In the genomic region with DNA sequence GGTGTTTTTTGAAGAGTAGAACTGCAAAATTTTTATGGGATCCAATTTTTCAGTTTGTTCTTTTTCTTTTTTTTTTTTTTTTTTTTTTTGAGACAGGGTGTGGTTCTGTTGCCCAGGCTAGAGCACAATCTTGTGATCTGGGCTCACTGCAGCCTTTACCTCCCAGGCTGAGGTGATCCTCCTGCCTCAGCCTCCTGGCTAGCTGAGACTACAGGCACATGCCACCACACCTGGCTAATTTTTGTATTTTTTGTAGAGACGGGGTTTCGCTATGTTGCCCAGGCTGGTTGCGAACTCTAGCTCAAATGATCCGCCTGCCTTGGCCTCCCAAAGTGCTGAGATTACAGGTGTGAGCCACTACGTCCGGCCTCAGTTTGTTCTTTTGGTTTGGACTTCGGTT, we compare ENCODE assay signal across 7 cellular contexts. TPM values are rescaled to one million over a fixed set of nuclear protein-coding genes. Genes with fewer than 3 reads are reported as not detected.
DNase-seq lines count a peak whose midpoint lies in the region; ATAC-seq and TF ChIP-seq lines count a peak whose summit lies in the region.
"Not testable (repeated sequence)": the region's sequence is repeated elsewhere in the genome, so short reads cannot be mapped to it uniquely, and the experiment has no call there.

No MANE protein-coding gene starts in this region.

- H3K4me1 ChIP-seq in CD8-positive, alpha-beta T cell (ENCODE audit: insufficient read depth, low read length), result peaks cover 60% of the 10 kb centered on the region
- H3K4me1 ChIP-seq in right cardiac atrium (ENCODE audit: control insufficient read depth, insufficient read depth, low read length) (peaks cover 13% of the 10 kb centered on the region), subcutaneous abdominal adipose tissue (ENCODE audit: control insufficient read depth in 5 of 5, insufficient read depth in 5 of 5, low read length in 5 of 5) (peaks cover 5 to 64% (median 41%) of the 10 kb centered on the region in 5 donors)

- H3K27ac ChIP-seq in CD8-positive, alpha-beta T cell (ENCODE audit: low read depth, low read length); right cardiac atrium (ENCODE audit: low read length): not testable (repeated sequence)
- H3K27ac ChIP-seq in subcutaneous abdominal adipose tissue (ENCODE audit: low read depth, low read length), result peak overlapping the region; percentile 11

- H3K27me3 ChIP-seq in CD8-positive, alpha-beta T cell (ENCODE audit: insufficient read depth, low read length); right cardiac atrium (ENCODE audit: control insufficient read depth, insufficient read depth); subcutaneous abdominal adipose tissue (ENCODE audit: control insufficient read depth in 5 of 5, insufficient read depth in 4 of 5, low read length in 5 of 5): not testable (repeated sequence)

- not testable (repeated sequence) for H3K4me3 ChIP-seq in CD8-positive, alpha-beta T cell (ENCODE audit: low read depth, low read length); right cardiac atrium (ENCODE audit: low read length); subcutaneous abdominal adipose tissue (ENCODE audit: low read depth in 1 of 5, low read length in 5 of 5)

- WGBS in right cardiac atrium, result 93% methylated on average over 7 of the region's 7 CpGs

- not testable (repeated sequence) for H3K9ac ChIP-seq in subcutaneous abdominal adipose tissue (ENCODE audit: low read length in 5 of 5)

- not testable (repeated sequence) for H3K27me3 Mint-ChIP-seq in CD8-positive, alpha-beta T cell (ENCODE audit: low read depth); T-cell; activated T-cell treated with anti-CD3 and anti-CD28 coated beads, Interleukin-2, amount 50 U/mL, for 24 hours; chondrocyte (ENCODE audit: low read depth); naive thymus-derived CD8-positive, alpha-beta T cell

- peak in 1 of 7 experiments; percentile 16 for DNase-seq in CD8-positive, alpha-beta T cell
- DNase-seq in T-cell; activated T-cell treated with anti-CD3 and anti-CD28 coated beads, Interleukin-2, amount 50 U/mL, for 24 hours; chondrocyte (ENCODE audit: low spot score); naive thymus-derived CD8-positive, alpha-beta T cell: not testable (repeated sequence)
- DNase-seq in right cardiac atrium, result peak in 2 of 3 donors; percentile 7 to 10

- not testable (repeated sequence) for ATAC-seq in CD8-positive, alpha-beta T cell; T-cell (replicated peaks in 1 of 4); right cardiac atrium; naive thymus-derived CD8-positive, alpha-beta T cell

- peaks cover 62% of the 10 kb centered on the region for H3K4me1 Mint-ChIP-seq in CD8-positive, alpha-beta T cell (ENCODE audit: low read depth)
- H3K4me1 Mint-ChIP-seq in T-cell (peaks cover 64 to 76% (median 67%) of the 10 kb centered on the region in 3 donors), chondrocyte (ENCODE audit: low read depth) (peaks cover 47% of the 10 kb centered on the region)
- H3K4me1 Mint-ChIP-seq in activated T-cell treated with anti-CD3 and anti-CD28 coated beads, Interleukin-2, amount 50 U/mL, for 24 hours (ENCODE audit: low read depth), result peaks cover 69% of the 10 kb centered on the region
- peaks cover 26 to 67% (median 61%) of the 10 kb centered on the region in 4 donors for H3K4me1 Mint-ChIP-seq in naive thymus-derived CD8-positive, alpha-beta T cell

- peak overlapping the region; percentile 95 for H3K27ac Mint-ChIP-seq in CD8-positive, alpha-beta T cell
- H3K27ac Mint-ChIP-seq in T-cell (peak overlapping the region; percentile 81 to 83), chondrocyte (ENCODE audit: unreplicated experiment) (peak overlapping the region; percentile 9)
- peak overlapping the region; percentile 65 for H3K27ac Mint-ChIP-seq in activated T-cell treated with anti-CD3 and anti-CD28 coated beads, Interleukin-2, amount 50 U/mL, for 24 hours
- H3K27ac Mint-ChIP-seq in naive thymus-derived CD8-positive, alpha-beta T cell, result peak overlapping the region in 7 of 10 donors; percentile 62 to 93 (median 77)

- POLR2A ChIA-PET in CD8-positive, alpha-beta T cell (lab: Charles Lee), result interaction anchor here (3.6 kb wide), 1 partner anchor 40 kb away, joined by 15 read pairs; no protein-coding TSS in a partner anchor
- POLR2A ChIA-PET in T-cell (lab: Charles Lee), result interaction anchor here (0.7 to 1.3 kb wide), 2 partner anchors 21 to 31 kb away, joined by 3 to 11 read pairs; no protein-coding TSS in a partner anchor
- POLR2A ChIA-PET in naive thymus-derived CD8-positive, alpha-beta T cell (lab: Charles Lee), result interaction anchor here (0.9 kb wide), 1 partner anchor 30 kb away, joined by 4 read pairs; no protein-coding TSS in a partner anchor

- intact Hi-C loops in CD8-positive, alpha-beta T cell (cut with DNase I, micrococcal nuclease); right cardiac atrium (cut with DNase I): not testable (repeated sequence)

- CTCF ChIA-PET in CD8-positive, alpha-beta T cell (lab: Charles Lee), result interaction anchor here (1.3 to 1.5 kb wide), 2 partner anchors 65 to 121 kb away, joined by 5 to 9 read pairs; partner anchors contain the start of gene FAAP20
- CTCF ChIA-PET in T-cell (lab: Charles Lee), result not testable (repeated sequence)

- H3K36me3 Mint-ChIP-seq in CD8-positive, alpha-beta T cell, result peaks cover 20% of the 10 kb centered on the region
- H3K36me3 Mint-ChIP-seq in T-cell, result peaks cover 15% of the 10 kb centered on the region
- H3K36me3 Mint-ChIP-seq in activated T-cell treated with anti-CD3 and anti-CD28 coated beads, Interleukin-2, amount 50 U/mL, for 24 hours (ENCODE audit: low read depth); chondrocyte (ENCODE audit: low read depth); naive thymus-derived CD8-positive, alpha-beta T cell: not testable (repeated sequence)

- not testable (repeated sequence) for H3K9me3 ChIP-seq in CD8-positive, alpha-beta T cell (ENCODE audit: low read length); right cardiac atrium (ENCODE audit: control insufficient read depth, low read length)
- H3K9me3 ChIP-seq in subcutaneous abdominal adipose tissue (ENCODE audit: control insufficient read depth in 5 of 5, low read length in 5 of 5), result peaks cover 0 to 12% (median 0%) of the 10 kb centered on the region in 5 donors

- not testable (repeated sequence) for H3K9me3 Mint-ChIP-seq in CD8-positive, alpha-beta T cell; T-cell; activated T-cell treated with anti-CD3 and anti-CD28 coated beads, Interleukin-2, amount 50 U/mL, for 24 hours; chondrocyte (ENCODE audit: low read depth); naive thymus-derived CD8-positive, alpha-beta T cell

- TF ChIP-seq CTCF in CD8-positive, alpha-beta T cell (IDR thresholded peaks at IDR 0.05); chondrocyte (IDR thresholded peaks at IDR 0.05): not testable (repeated sequence)

- not testable (repeated sequence) for H3K36me3 ChIP-seq in CD8-positive, alpha-beta T cell (ENCODE audit: insufficient read depth, low read length); subcutaneous abdominal adipose tissue (ENCODE audit: control insufficient read depth in 5 of 5, insufficient read depth in 5 of 5, low read length in 5 of 5)

- not testable (repeated sequence) for H3K4me3 Mint-ChIP-seq in CD8-positive, alpha-beta T cell; activated T-cell treated with anti-CD3 and anti-CD28 coated beads, Interleukin-2, amount 50 U/mL, for 24 hours; chondrocyte (ENCODE audit: unreplicated experiment)
- peak overlapping the region in 1 of 3 donors; percentile 63 for H3K4me3 Mint-ChIP-seq in T-cell
- H3K4me3 Mint-ChIP-seq in naive thymus-derived CD8-positive, alpha-beta T cell, result peak overlapping the region in 6 of 10 donors; percentile 3 to 62 (median 28)

RNA-seq across cellular contexts. Expression of gene SKI, which starts 32.4 kb away (rescaled TPM):
- 100 to 1,000 TPM; 361 to 383 TPM for total RNA-seq in CD8-positive, alpha-beta T cell
- total RNA-seq in T-cell, result 100 to 1,000 TPM; 137 to 299 (median 157) TPM
- 112 to 135 TPM (median 116 TPM) in 3 replicates for total RNA-seq in chondrocyte
- 10 to 100 TPM; 56.7 to 83.1 (median 68.9) TPM for total RNA-seq in right cardiac atrium
- polyA plus RNA-seq in right cardiac atrium, result 35.6 TPM
- total RNA-seq in naive thymus-derived CD8-positive, alpha-beta T cell, result 100 to 1,000 TPM in 1 of 2 experiments, 10 to 100 TPM in 1; 98.3 to 105 TPM
- under 1 TPM; 0.30 to 0.80 (median 0.53) TPM for polyA plus RNA-seq in naive thymus-derived CD8-positive, alpha-beta T cell

Comparison
In these comparisons a context has a peak if more than half of its experiments do, and no peak if none do; other contexts are left out.
1. H3K27ac Mint-ChIP-seq: peak in every context shown above with its lines; median percentile 95 in CD8-positive, alpha-beta T cell; 82 in T-cell; 77 in naive thymus-derived CD8-positive, alpha-beta T cell; 65 in activated T-cell treated with anti-CD3 and anti-CD28 coated beads, Interleukin-2, amount 50 U/mL, for 24 hours; 9 in chondrocyte.